In genomic region chr7:76185187-76185915, GRCh38 we compare ENCODE assay signal across 1 cellular context.
TF ChIP-seq lines count a peak whose summit lies in the region.

No MANE protein-coding gene starts in this region.

TF ChIP-seq in GM23338, 12 proteins besides CTCF, POLR2A, EP300 and RAD21:
- TF ChIP-seq REST (IDR thresholded peaks at IDR 0.05; ENCODE audit: unreplicated experiment) = no peak
- no peak for TF ChIP-seq ZNF114 (CRISPR knock-in tag; IDR thresholded peaks at IDR 0.05)
- TF ChIP-seq, protein P1, sequence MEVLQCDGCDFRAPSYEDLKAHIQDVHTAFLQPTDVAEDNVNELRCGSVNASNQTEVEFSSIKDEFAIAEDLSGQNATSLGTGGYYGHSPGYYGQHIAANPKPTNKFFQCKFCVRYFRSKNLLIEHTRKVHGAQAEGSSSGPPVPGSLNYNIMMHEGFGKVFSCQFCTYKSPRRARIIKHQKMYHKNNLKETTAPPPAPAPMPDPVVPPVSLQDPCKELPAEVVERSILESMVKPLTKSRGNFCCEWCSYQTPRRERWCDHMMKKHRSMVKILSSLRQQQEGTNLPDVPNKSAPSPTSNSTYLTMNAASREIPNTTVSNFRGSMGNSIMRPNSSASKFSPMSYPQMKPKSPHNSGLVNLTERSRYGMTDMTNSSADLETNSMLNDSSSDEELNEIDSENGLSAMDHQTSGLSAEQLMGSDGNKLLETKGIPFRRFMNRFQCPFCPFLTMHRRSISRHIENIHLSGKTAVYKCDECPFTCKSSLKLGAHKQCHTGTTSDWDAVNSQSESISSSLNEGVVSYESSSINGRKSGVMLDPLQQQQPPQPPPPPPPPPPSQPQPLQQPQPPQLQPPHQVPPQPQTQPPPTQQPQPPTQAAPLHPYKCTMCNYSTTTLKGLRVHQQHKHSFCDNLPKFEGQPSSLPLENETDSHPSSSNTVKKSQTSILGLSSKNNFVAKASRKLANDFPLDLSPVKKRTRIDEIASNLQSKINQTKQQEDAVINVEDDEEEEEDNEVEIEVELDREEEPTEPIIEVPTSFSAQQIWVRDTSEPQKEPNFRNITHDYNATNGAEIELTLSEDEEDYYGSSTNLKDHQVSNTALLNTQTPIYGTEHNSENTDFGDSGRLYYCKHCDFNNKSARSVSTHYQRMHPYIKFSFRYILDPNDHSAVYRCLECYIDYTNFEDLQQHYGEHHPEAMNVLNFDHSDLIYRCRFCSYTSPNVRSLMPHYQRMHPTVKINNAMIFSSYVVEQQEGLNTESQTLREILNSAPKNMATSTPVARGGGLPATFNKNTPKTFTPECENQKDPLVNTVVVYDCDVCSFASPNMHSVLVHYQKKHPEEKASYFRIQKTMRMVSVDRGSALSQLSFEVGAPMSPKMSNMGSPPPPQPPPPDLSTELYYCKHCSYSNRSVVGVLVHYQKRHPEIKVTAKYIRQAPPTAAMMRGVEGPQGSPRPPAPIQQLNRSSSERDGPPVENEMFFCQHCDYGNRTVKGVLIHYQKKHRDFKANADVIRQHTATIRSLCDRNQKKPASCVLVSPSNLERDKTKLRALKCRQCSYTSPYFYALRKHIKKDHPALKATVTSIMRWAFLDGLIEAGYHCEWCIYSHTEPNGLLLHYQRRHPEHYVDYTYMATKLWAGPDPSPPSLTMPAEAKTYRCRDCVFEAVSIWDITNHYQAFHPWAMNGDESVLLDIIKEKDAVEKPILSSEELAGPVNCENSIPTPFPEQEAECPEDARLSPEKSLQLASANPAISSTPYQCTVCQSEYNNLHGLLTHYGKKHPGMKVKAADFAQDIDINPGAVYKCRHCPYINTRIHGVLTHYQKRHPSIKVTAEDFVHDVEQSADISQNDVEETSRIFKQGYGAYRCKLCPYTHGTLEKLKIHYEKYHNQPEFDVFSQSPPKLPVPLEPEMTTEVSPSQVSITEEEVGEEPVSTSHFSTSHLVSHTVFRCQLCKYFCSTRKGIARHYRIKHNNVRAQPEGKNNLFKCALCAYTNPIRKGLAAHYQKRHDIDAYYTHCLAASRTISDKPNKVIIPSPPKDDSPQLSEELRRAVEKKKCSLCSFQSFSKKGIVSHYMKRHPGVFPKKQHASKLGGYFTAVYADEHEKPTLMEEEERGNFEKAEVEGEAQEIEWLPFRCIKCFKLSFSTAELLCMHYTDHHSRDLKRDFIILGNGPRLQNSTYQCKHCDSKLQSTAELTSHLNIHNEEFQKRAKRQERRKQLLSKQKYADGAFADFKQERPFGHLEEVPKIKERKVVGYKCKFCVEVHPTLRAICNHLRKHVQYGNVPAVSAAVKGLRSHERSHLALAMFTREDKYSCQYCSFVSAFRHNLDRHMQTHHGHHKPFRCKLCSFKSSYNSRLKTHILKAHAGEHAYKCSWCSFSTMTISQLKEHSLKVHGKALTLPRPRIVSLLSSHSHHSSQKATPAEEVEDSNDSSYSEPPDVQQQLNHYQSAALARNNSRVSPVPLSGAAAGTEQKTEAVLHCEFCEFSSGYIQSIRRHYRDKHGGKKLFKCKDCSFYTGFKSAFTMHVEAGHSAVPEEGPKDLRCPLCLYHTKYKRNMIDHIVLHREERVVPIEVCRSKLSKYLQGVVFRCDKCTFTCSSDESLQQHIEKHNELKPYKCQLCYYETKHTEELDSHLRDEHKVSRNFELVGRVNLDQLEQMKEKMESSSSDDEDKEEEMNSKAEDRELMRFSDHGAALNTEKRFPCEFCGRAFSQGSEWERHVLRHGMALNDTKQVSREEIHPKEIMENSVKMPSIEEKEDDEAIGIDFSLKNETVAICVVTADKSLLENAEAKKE (CRISPR knock-in tag; IDR thresholded peaks at IDR 0.05) = no peak
- TF ChIP-seq STAT1 (IDR thresholded peaks at IDR 0.05; ENCODE audit: unreplicated experiment) = no peak
- TF ChIP-seq EZH2phosphoT487 (IDR thresholded peaks at IDR 0.05; ENCODE audit: unreplicated experiment) = no peak
- no peak for TF ChIP-seq ZNF331 (CRISPR knock-in tag; IDR thresholded peaks at IDR 0.05; ENCODE audit: low read depth)
- no peak for TF ChIP-seq NANOG (IDR thresholded peaks at IDR 0.05; ENCODE audit: borderline replicate concordance)
- TF ChIP-seq POLR2AphosphoS5 (IDR thresholded peaks at IDR 0.05; ENCODE audit: low read depth) = no peak
- no peak for TF ChIP-seq EZH2 (IDR thresholded peaks at IDR 0.05; ENCODE audit: low read depth, unreplicated experiment)
- no peak for TF ChIP-seq ETS1 (IDR thresholded peaks at IDR 0.05)
- TF ChIP-seq CREB1 (CRISPR knock-in tag; IDR thresholded peaks at IDR 0.05; ENCODE audit: low read depth) = no peak
- TF ChIP-seq JUNB (IDR thresholded peaks at IDR 0.05; ENCODE audit: unreplicated experiment) = no peak
